ENCODE assay signal across 25 cellular contexts in genomic region chr7:47280114-47280513, GRCh38.
"Had no signal": no experiment of that assay in that cellular context is flagged by ENCODE, and none has a peak within 500 bp of the region (broad histone marks: within the 10 kb centered on the region; RNA-seq: fewer than 3 reads in every experiment).

No MANE protein-coding gene starts in this region.

- H3K4me3 ChIP-seq: coronary artery, hepatocyte, left ventricle myocardium inferior, lower lobe of right lung, pancreas, psoas muscle, spleen, testis, transverse colon had no signal

- H3K9me3 ChIP-seq: left ventricle myocardium inferior, lower lobe of right lung, pancreas, psoas muscle, spleen, testis, transverse colon had no signal

- H3K27me3 Mint-ChIP-seq: naive B cell; stimulated activated naive B cell treated with anti-CD40 and anti-IgM and Interleukin-4, amounts not matched to agents 10 μg/mL and 1 μg/mL and 100 μg/mL, for 72 hours had no signal

- H3K9me3 Mint-ChIP-seq: endodermal cell; nephron; stimulated activated naive B cell treated with anti-CD40 and anti-IgM and Interleukin-4, amounts not matched to agents 10 μg/mL and 1 μg/mL and 100 μg/mL, for 72 hours had no signal

- H3K4me2 ChIP-seq: hepatocyte had no signal

- H3K27ac Mint-ChIP-seq: endodermal cell; nephron; stimulated activated naive B cell treated with anti-CD40 and anti-IgM and Interleukin-4, amounts not matched to agents 10 μg/mL and 1 μg/mL and 100 μg/mL, for 72 hours; stimulated activated naive CD8-positive, alpha-beta T cell treated with anti-CD3 and anti-CD28 coated beads, Interleukin-15, amount 100 ng/mL, for 72 hours had no signal

- H3K4me1 ChIP-seq: lower lobe of right lung, pancreas, psoas muscle, testis had no signal

- FAIRE-seq: kidney, pancreas had no signal

- H2AFZ ChIP-seq: hepatocyte had no signal

- H3K27ac ChIP-seq: coronary artery, hepatocyte, left ventricle myocardium inferior, lower lobe of right lung, pancreas, psoas muscle, testis, transverse colon had no signal

- H3K4me3 Mint-ChIP-seq: endodermal cell; nephron; stimulated activated naive B cell treated with anti-CD40 and anti-IgM and Interleukin-4, amounts not matched to agents 10 μg/mL and 1 μg/mL and 100 μg/mL, for 72 hours; stimulated activated naive CD8-positive, alpha-beta T cell treated with anti-CD3 and anti-CD28 coated beads, Interleukin-15, amount 100 ng/mL, for 72 hours had no signal

- H3K4me1 Mint-ChIP-seq: nephron; stimulated activated naive CD8-positive, alpha-beta T cell treated with anti-CD3 and anti-CD28 coated beads, Interleukin-15, amount 100 ng/mL, for 72 hours had no signal

- ATAC-seq: left cardiac atrium; lower lobe of right lung; pancreas; psoas muscle; sciatic nerve; stimulated activated naive B cell treated with anti-CD40 and anti-IgM and Interleukin-4, amounts not matched to agents 10 μg/mL and 1 μg/mL and 100 μg/mL, for 72 hours; stimulated activated naive CD8-positive, alpha-beta T cell treated with anti-CD3 and anti-CD28 coated beads, Interleukin-15, amount 100 ng/mL, for 72 hours had no signal

- DNase-seq: effector CD4-positive, alpha-beta T cell; endodermal cell; foreskin melanocyte; kidney; left cardiac atrium; left ventricle myocardium inferior; lower lobe of right lung; mesenchymal stem cell; naive B cell; occipital lobe; pancreas; psoas muscle; retina; spleen; stimulated activated CD4-positive, alpha-beta T cell treated with anti-CD3 and anti-CD28 coated beads, Interleukin-15, amount 100 ng/mL, for 24 hours; stimulated activated CD4-positive, alpha-beta T cell treated with anti-CD3 and anti-CD28 coated beads, Interleukin-1b, Interleukin-23, amount 100 ng/mL, for 48 hours; stimulated activated CD4-positive, alpha-beta T cell treated with anti-CD3 and anti-CD28 coated beads, Interleukin-4, amount 100 ng/mL, for 24 hours; stimulated activated naive B cell treated with anti-CD40 and anti-IgM and Interleukin-4, amounts not matched to agents 10 μg/mL and 1 μg/mL and 100 μg/mL, for 72 hours; stimulated activated naive CD8-positive, alpha-beta T cell treated with anti-CD3 and anti-CD28 coated beads, Interleukin-15, amount 100 ng/mL, for 72 hours; testis; transverse colon had no signal

- H3K27me3 ChIP-seq: hepatocyte, pancreas, spleen, testis, transverse colon had no signal
